In genomic region chr1:234975122-234975940, GRCh38 we compare ENCODE assay signal across 8 cellular contexts.
A peak's percentile ranks its signal among the peaks of the same experiment; 100 is the strongest.
DNase-seq lines count a peak whose midpoint lies in the region; ATAC-seq and TF ChIP-seq lines count a peak whose summit lies in the region.

No MANE protein-coding gene starts in this region.

- TF ChIP-seq RAD21 in Ishikawa (IDR thresholded peaks at IDR 0.05; ENCODE audit: low read depth), result no peak

- no peak for TF ChIP-seq CTCF in gastroesophageal sphincter (IDR thresholded peaks at IDR 0.05)

- peak; percentile 65 for DNase-seq in T1000 (lab: John Stamatoyannopoulos, UW)
- DNase-seq in stimulated activated naive CD8-positive, alpha-beta T cell treated with anti-CD3 and anti-CD28 coated beads, Interleukin-15, Interleukin-2, amounts not matched to agents 100 U/mL and 50 U/mL, for 24 hours, result no peak
- DNase-seq in effector CD4-positive, alpha-beta T cell, result no peak
- no peak for DNase-seq in iPS-NIHi7 (ENCODE audit: extremely low spot score)
- no peak for DNase-seq in stimulated activated CD4-positive, alpha-beta T cell treated with anti-CD3 and anti-CD28 coated beads, Interleukin-4, amount 100 ng/mL, for 4 hours

- H4K20me1 ChIP-seq in BLaER1, result no peaks in the 10 kb centered on the region

- no peak overlapping the region for H3K9ac ChIP-seq in BLaER1

- H3K9me3 ChIP-seq in BLaER1 (no peaks in the 10 kb centered on the region; the same call in 1 of the 2 replicates), gastroesophageal sphincter (no peaks in the 10 kb centered on the region)

- peak overlapping the region; percentile 94 for H3K4me2 ChIP-seq in BLaER1

- TF ChIP-seq POLR2A in gastroesophageal sphincter (IDR thresholded peaks at IDR 0.05), result no peak

- H3K4me3 ChIP-seq in BLaER1 (no peak overlapping the region), gastroesophageal sphincter (no peak overlapping the region)

- ATAC-seq in gastroesophageal sphincter, result no peak
- ATAC-seq in stimulated activated naive CD8-positive, alpha-beta T cell treated with anti-CD3 and anti-CD28 coated beads, Interleukin-15, Interleukin-2, amounts not matched to agents 100 U/mL and 50 U/mL, for 24 hours, result peak; percentile 30

- H3K27me3 ChIP-seq in BLaER1 (no peaks in the 10 kb centered on the region), gastroesophageal sphincter (no peaks in the 10 kb centered on the region)

- H3K27ac ChIP-seq in BLaER1 (peak overlapping the region; percentile 44; the same call in 1 of the 2 replicates), gastroesophageal sphincter (peak overlapping the region in 3 of 4 donors; percentile 21 to 97 (median 95))

- H3K36me3 ChIP-seq in BLaER1 (0 out of 2 replicates have a peak, but pooled peaks cover 4% of the 10 kb centered on the region), gastroesophageal sphincter (no peaks in the 10 kb centered on the region)

- TF ChIP-seq EP300 in Ishikawa (IDR thresholded peaks at IDR 0.05; ENCODE audit: borderline replicate concordance) (peak; percentile 66; the same call in 1 of the 2 replicates), gastroesophageal sphincter (IDR thresholded peaks at IDR 0.05) (no peak)

- H3K4me1 ChIP-seq in BLaER1, result peaks cover 99% of the 10 kb centered on the region
- peaks cover 17 to 67% (median 29%) of the 10 kb centered on the region in 3 donors for H3K4me1 ChIP-seq in gastroesophageal sphincter

- 62 to 84% methylated on average over 7 of the region's 11 CpGs for WGBS in gastroesophageal sphincter (ENCODE audit: low coverage in 1 of 2), 2 donors

TF ChIP-seq in Ishikawa, 13 proteins besides CTCF, POLR2A, EP300 and RAD21:
- TF ChIP-seq CEBPB (IDR thresholded peaks at IDR 0.05) (peak; percentile 50; the same call in 1 of the 2 replicates), FOXM1 (IDR thresholded peaks at IDR 0.05; ENCODE audit: borderline replicate concordance, low read depth) (no peak), NFIC (IDR thresholded peaks at IDR 0.05) (no peak; the same call in 1 of the 2 replicates), USF1 (IDR thresholded peaks at IDR 0.05) (no peak), TEAD4 (IDR thresholded peaks at IDR 0.05) (0 out of 2 replicates have a peak, but pooled peaks have one; percentile 25)
